Comparison of ENCODE assay signal across 1 cellular context in the genomic region with DNA sequence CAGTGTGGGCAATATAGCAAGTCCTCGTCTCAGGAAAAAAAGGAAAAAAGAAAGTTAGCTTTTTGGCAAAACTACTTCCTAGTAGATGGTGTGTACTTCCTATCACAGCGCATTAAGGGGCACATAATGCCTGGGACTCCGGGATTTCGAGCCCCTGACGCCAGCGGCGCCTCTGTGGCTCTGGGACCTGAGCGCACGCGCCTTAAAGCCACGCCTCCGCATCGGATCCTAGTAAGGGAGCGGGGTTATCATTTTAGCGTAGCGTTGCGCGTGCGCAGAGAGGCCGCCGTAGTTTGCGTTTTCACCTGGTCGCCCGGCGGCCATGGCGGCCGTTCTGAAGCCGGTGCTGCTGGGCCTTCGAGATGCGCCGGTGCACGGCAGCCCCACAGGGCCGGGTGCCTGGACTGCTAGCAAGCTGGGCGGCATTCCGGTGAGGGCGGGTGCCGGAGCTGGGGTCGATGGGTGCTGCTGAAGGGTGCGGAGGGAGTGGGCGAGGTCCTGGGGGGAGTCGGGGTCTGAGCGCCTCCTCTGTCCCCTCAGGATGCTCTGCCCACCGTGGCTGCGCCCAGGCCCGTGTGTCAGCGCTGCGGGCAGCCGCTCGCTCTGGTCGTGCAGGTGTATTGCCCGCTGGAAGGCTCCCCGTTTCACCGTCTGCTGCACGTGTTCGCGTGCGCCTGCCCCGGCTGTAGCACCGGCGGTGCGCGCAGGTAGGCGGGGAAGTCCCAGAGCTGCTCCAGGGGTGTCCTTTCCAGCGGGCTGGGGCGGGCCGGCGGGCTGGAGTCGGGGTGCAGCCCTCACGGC.
A peak's percentile ranks its signal among the peaks of the same experiment; 100 is the strongest.
TF ChIP-seq lines count a peak whose summit lies in the region.

A gene with protein sequence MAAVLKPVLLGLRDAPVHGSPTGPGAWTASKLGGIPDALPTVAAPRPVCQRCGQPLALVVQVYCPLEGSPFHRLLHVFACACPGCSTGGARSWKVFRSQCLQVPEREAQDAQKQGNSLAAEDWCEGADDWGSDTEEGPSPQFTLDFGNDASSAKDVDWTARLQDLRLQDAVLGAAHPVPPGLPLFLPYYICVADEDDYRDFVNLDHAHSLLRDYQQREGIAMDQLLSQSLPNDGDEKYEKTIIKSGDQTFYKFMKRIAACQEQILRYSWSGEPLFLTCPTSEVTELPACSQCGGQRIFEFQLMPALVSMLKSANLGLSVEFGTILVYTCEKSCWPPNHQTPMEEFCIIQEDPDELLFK (plus strand): TSS at position 291 of the 801 bp plus-strand sequence. CDS start 32 bp downstream, at position 323.

TF ChIP-seq in HEK293, 187 proteins besides CTCF, POLR2A, EP300 and RAD21 (continued from another document):
- TF ChIP-seq ZNF292 (tag by site-specific recombination; IDR thresholded peaks at IDR 0.05; ENCODE audit: borderline replicate concordance, low read depth) = no peak
- TF ChIP-seq ZNF544 (tag by site-specific recombination; IDR thresholded peaks at IDR 0.05) = no peak
- TF ChIP-seq KLF16 (tag by site-specific recombination; IDR thresholded peaks at IDR 0.05) = peak; percentile 91
- TF ChIP-seq, protein P1, sequence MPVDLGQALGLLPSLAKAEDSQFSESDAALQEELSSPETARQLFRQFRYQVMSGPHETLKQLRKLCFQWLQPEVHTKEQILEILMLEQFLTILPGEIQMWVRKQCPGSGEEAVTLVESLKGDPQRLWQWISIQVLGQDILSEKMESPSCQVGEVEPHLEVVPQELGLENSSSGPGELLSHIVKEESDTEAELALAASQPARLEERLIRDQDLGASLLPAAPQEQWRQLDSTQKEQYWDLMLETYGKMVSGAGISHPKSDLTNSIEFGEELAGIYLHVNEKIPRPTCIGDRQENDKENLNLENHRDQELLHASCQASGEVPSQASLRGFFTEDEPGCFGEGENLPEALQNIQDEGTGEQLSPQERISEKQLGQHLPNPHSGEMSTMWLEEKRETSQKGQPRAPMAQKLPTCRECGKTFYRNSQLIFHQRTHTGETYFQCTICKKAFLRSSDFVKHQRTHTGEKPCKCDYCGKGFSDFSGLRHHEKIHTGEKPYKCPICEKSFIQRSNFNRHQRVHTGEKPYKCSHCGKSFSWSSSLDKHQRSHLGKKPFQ (tag by site-specific recombination; IDR thresholded peaks at IDR 0.05) = peak; percentile 75
- TF ChIP-seq GLI4 (tag by site-specific recombination; IDR thresholded peaks at IDR 0.05) = no peak
- TF ChIP-seq KLF7 (tag by site-specific recombination; IDR thresholded peaks at IDR 0.05; ENCODE audit: borderline replicate concordance) = no peak
- no peak; the same call in 1 of the 2 replicates for TF ChIP-seq ZNF561 (tag by site-specific recombination; IDR thresholded peaks at IDR 0.05; ENCODE audit: borderline replicate concordance)
- TF ChIP-seq ZNF558 (tag by site-specific recombination; IDR thresholded peaks at IDR 0.05) = no peak
- no peak for TF ChIP-seq ZNF791 (tag by site-specific recombination; IDR thresholded peaks at IDR 0.05)
- no peak for TF ChIP-seq ZNF658 (tag by site-specific recombination; IDR thresholded peaks at IDR 0.05)
- no peak for TF ChIP-seq ZNF423 (tag by site-specific recombination; IDR thresholded peaks at IDR 0.05)
- no peak; the same call in 1 of the 2 replicates for TF ChIP-seq ZNF610 (tag by site-specific recombination; IDR thresholded peaks at IDR 0.05; ENCODE audit: borderline replicate concordance)
- TF ChIP-seq ZNF2 (tag by site-specific recombination; IDR thresholded peaks at IDR 0.05) = peak; percentile 98
- TF ChIP-seq, protein P2, sequence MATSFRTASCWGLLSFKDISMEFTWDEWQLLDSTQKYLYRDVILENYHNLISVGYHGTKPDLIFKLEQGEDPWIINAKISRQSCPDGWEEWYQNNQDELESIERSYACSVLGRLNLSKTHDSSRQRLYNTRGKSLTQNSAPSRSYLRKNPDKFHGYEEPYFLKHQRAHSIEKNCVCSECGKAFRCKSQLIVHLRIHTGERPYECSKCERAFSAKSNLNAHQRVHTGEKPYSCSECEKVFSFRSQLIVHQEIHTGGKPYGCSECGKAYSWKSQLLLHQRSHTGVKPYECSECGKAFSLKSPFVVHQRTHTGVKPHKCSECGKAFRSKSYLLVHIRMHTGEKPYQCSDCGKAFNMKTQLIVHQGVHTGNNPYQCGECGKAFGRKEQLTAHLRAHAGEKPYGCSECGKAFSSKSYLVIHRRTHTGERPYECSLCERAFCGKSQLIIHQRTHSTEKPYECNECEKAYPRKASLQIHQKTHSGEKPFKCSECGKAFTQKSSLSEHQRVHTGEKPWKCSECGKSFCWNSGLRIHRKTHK (tag by site-specific recombination; IDR thresholded peaks at IDR 0.05) = no peak
- TF ChIP-seq, protein P3, sequence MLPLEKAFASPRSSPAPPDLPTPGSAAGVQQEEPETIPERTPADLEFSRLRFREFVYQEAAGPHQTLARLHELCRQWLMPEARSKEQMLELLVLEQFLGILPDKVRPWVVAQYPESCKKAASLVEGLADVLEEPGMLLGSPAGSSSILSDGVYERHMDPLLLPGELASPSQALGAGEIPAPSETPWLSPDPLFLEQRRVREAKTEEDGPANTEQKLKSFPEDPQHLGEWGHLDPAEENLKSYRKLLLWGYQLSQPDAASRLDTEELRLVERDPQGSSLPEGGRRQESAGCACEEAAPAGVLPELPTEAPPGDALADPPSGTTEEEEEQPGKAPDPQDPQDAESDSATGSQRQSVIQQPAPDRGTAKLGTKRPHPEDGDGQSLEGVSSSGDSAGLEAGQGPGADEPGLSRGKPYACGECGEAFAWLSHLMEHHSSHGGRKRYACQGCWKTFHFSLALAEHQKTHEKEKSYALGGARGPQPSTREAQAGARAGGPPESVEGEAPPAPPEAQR (tag by site-specific recombination; IDR thresholded peaks at IDR 0.05) = no peak
- TF ChIP-seq YY1 (tag by site-specific recombination; IDR thresholded peaks at IDR 0.05) = peak; percentile 97
- TF ChIP-seq RBAK (tag by site-specific recombination; IDR thresholded peaks at IDR 0.05) = no peak
- TF ChIP-seq ZNF248 (tag by site-specific recombination; IDR thresholded peaks at IDR 0.05) = no peak
- TF ChIP-seq SCRT1 (tag by site-specific recombination; IDR thresholded peaks at IDR 0.05; ENCODE audit: borderline replicate concordance) = no peak
- no peak for TF ChIP-seq ZNF707 (tag by site-specific recombination; IDR thresholded peaks at IDR 0.05)
- TF ChIP-seq, protein P4, sequence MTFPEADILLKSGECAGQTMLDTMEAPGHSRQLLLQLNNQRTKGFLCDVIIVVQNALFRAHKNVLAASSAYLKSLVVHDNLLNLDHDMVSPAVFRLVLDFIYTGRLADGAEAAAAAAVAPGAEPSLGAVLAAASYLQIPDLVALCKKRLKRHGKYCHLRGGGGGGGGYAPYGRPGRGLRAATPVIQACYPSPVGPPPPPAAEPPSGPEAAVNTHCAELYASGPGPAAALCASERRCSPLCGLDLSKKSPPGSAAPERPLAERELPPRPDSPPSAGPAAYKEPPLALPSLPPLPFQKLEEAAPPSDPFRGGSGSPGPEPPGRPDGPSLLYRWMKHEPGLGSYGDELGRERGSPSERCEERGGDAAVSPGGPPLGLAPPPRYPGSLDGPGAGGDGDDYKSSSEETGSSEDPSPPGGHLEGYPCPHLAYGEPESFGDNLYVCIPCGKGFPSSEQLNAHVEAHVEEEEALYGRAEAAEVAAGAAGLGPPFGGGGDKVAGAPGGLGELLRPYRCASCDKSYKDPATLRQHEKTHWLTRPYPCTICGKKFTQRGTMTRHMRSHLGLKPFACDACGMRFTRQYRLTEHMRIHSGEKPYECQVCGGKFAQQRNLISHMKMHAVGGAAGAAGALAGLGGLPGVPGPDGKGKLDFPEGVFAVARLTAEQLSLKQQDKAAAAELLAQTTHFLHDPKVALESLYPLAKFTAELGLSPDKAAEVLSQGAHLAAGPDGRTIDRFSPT (tag by site-specific recombination; IDR thresholded peaks at IDR 0.05) = 0 out of 2 replicates have a peak, but pooled peaks have one; percentile 47
- TF ChIP-seq, protein P5, sequence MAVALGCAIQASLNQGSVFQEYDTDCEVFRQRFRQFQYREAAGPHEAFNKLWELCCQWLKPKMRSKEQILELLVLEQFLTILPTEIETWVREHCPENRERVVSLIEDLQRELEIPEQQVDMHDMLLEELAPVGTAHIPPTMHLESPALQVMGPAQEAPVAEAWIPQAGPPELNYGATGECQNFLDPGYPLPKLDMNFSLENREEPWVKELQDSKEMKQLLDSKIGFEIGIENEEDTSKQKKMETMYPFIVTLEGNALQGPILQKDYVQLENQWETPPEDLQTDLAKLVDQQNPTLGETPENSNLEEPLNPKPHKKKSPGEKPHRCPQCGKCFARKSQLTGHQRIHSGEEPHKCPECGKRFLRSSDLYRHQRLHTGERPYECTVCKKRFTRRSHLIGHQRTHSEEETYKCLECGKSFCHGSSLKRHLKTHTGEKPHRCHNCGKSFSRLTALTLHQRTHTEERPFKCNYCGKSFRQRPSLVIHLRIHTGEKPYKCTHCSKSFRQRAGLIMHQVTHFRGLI (tag by site-specific recombination; IDR thresholded peaks at IDR 0.05) = no peak; the same call in none of the 2 replicates
- TF ChIP-seq ZNF777 (tag by site-specific recombination; IDR thresholded peaks at IDR 0.05; ENCODE audit: borderline replicate concordance) = peak; percentile 89
- peak; percentile 92 for TF ChIP-seq ZEB2 (tag by site-specific recombination; IDR thresholded peaks at IDR 0.05)
